24 cellular contexts compared by ENCODE assay signal in genomic region chr5:42400474-42400873, GRCh38.
"Had no signal": no experiment of that assay in that cellular context is flagged by ENCODE, and none has a peak within 500 bp of the region (broad histone marks: within the 10 kb centered on the region; RNA-seq: fewer than 3 reads in every experiment).

No MANE protein-coding gene starts in this region.

- DNase-seq: dermis blood vessel endothelial cell; dorsolateral prefrontal cortex; effector CD4-positive, alpha-beta T cell; effector memory CD4-positive, alpha-beta T cell; erythroblast; esophagus squamous epithelium; foreskin fibroblast; foreskin melanocyte; gastrocnemius medialis; glutamatergic neuron; head of caudate nucleus; heart right ventricle; hippocampal formation; left cardiac atrium; left lung; left ventricle myocardium superior; lower lobe of right lung; mesenchymal stem cell; mucosa of descending colon; naive B cell had no signal

- H3K27ac ChIP-seq: coronary artery, esophagus squamous epithelium, gastrocnemius medialis, heart right ventricle, left lung, lower lobe of right lung had no signal

- H3K27me3 ChIP-seq: dorsolateral prefrontal cortex, esophagus squamous epithelium, gastrocnemius medialis, heart right ventricle, left lung had no signal

- FAIRE-seq: colon, endothelial cell of umbilical vein, islet of Langerhans had no signal

- H3K36me3 ChIP-seq: esophagus squamous epithelium, gastrocnemius medialis, heart right ventricle, left lung, lower lobe of right lung had no signal

- ATAC-seq: gastrocnemius medialis, heart right ventricle, left cardiac atrium, left lung, left ventricle myocardium superior, lower lobe of right lung, mucosa of descending colon had no signal

- H3K4me3 ChIP-seq: coronary artery, dorsolateral prefrontal cortex, esophagus squamous epithelium, gastrocnemius medialis, heart right ventricle, left lung, lower lobe of right lung, mucosa of descending colon had no signal

- H3K4me1 ChIP-seq: left lung, lower lobe of right lung had no signal

- H3K9me3 ChIP-seq: esophagus squamous epithelium, gastrocnemius medialis, heart right ventricle, lower lobe of right lung, mucosa of descending colon had no signal
